Comparison of ENCODE assay signal across 8 cellular contexts in genomic region chr9:113309204-113309813, GRCh38. TPM values are rescaled to one million over a fixed set of nuclear protein-coding genes. Genes with fewer than 3 reads are reported as not detected.
DNase-seq lines count a peak whose midpoint lies in the region; ATAC-seq, FAIRE-seq and TF ChIP-seq lines count a peak whose summit lies in the region.

No MANE protein-coding gene starts in this region.

- DNase-seq in AG20443 (ENCODE audit: low spot score) (peak; percentile 67), GM12864 (ENCODE audit: low read depth) (peak; percentile 12), NCI-H460 (ENCODE audit: extremely low read depth, low read depth) (peak; percentile 49), astrocyte of the hippocampus (ENCODE audit: low read depth, low spot score) (peak; percentile 64), kidney (no peak), urothelium cell line (ENCODE audit: low spot score) (peak; percentile 23)
- no peak for DNase-seq in activated effector memory CD4-positive, alpha-beta T cell treated with anti-CD3 and anti-CD28 coated beads, Interleukin-2, amount 50 U/mL, for 16 hours

- no peak for ATAC-seq in HG03457 (IDR thresholded peaks at IDR 0.05; ENCODE audit: unreplicated experiment)

- FAIRE-seq in kidney (lab: Jason Lieb, UNC) = peak; percentile 27
- FAIRE-seq in urothelium cell line (lab: Jason Lieb, UNC) = no peak

- TF ChIP-seq CTCF in GM12864 (IDR thresholded peaks at IDR 0.05; ENCODE audit: low read depth, low read length, missing control alignments) (peak; percentile 53), kidney (IDR thresholded peaks at IDR 0.05; ENCODE audit: borderline replicate concordance, extremely low read depth, insufficient read depth) (peak; percentile 59)

- no peak overlapping the region for H3K27ac ChIP-seq in kidney (ENCODE audit: low read depth in 2 of 2, low read length in 2 of 2)

- H3K4me3 ChIP-seq in GM12864 (ENCODE audit: low read depth, low read length) = no peak overlapping the region
- H3K4me3 ChIP-seq in kidney (ENCODE audit: low read length in 2 of 2) = no peak overlapping the region

- no peaks in the 10 kb centered on the region for H3K36me3 ChIP-seq in kidney (ENCODE audit: control insufficient read depth in 1 of 2, insufficient read depth in 2 of 2, low read length in 2 of 2)

- H3K4me1 ChIP-seq in kidney (ENCODE audit: control insufficient read depth in 1 of 2, insufficient read depth in 1 of 2, low read depth in 1 of 2, low read length in 2 of 2) = no peaks in the 10 kb centered on the region

- intact Hi-C loops in kidney (cut with DNase I) = no loop called here

- no peak overlapping the region for H3K9ac ChIP-seq in kidney (ENCODE audit: low read length in 2 of 2)

- no peaks in the 10 kb centered on the region for H3K9me3 ChIP-seq in kidney (ENCODE audit: control insufficient read depth in 1 of 2, low read length in 2 of 2)

RNA-seq across cellular contexts. Expression of gene RNF183, which starts 6.1 kb away (rescaled TPM):
- 0.32 TPM in 1 of 2 replicates, not detected in the other for total RNA-seq in NCI-H460 (2014; rRNA removed; shearing (Covaris generic))
- polyA plus RNA-seq in NCI-H460 (2014; cell fraction: nucleus; rRNA removed) = 0.12 TPM in 1 of 2 replicates, not detected in the other
- 3.6 TPM for total RNA-seq in kidney
- 8.1 TPM for polyA plus RNA-seq in kidney (ENCODE audit: insufficient read depth, low read depth, low replicate concordance)

RNA-seq across cellular contexts. Expression of gene WDR31, which starts 30.8 kb away (rescaled TPM):
- 1.5 and 1.7 TPM in 2 replicates for total RNA-seq in NCI-H460 (2014; rRNA removed; shearing (Covaris generic))
- polyA plus RNA-seq in NCI-H460 (2014; cell fraction: nucleus; rRNA removed) = 0.13 and 0.86 TPM in 2 replicates
- 8.7 TPM for total RNA-seq in kidney
- polyA plus RNA-seq in kidney (ENCODE audit: insufficient read depth, low read depth, low replicate concordance) = 3.1 TPM

RNA-seq across cellular contexts. Expression of gene PRPF4, which starts 33.9 kb away (rescaled TPM):
- total RNA-seq in NCI-H460 (2014; rRNA removed; shearing (Covaris generic)) = 51.0 and 51.7 TPM in 2 replicates
- 39.6 and 40.0 TPM in 2 replicates for polyA plus RNA-seq in NCI-H460 (2014; cell fraction: nucleus; rRNA removed)
- total RNA-seq in kidney = 20.0 TPM
- polyA plus RNA-seq in kidney (ENCODE audit: insufficient read depth, low read depth, low replicate concordance) = 12.8 TPM

RNA-seq across cellular contexts. Expression of gene CDC26, which starts 33.9 kb away (rescaled TPM):
- 74.6 and 89.3 TPM in 2 replicates for total RNA-seq in NCI-H460 (2014; rRNA removed; shearing (Covaris generic))
- 41.7 and 55.8 TPM in 2 replicates for polyA plus RNA-seq in NCI-H460 (2014; cell fraction: nucleus; rRNA removed)
- 28.5 TPM for total RNA-seq in kidney
- polyA plus RNA-seq in kidney (ENCODE audit: insufficient read depth, low read depth, low replicate concordance) = 76.2 TPM

RNA-seq across cellular contexts. Expression of gene BSPRY, which starts 40.0 kb away (rescaled TPM):
- 0.12 TPM in 1 of 2 replicates, not detected in the other for total RNA-seq in NCI-H460 (2014; rRNA removed; shearing (Covaris generic))
- 0.13 TPM in 1 of 2 replicates, not detected in the other for polyA plus RNA-seq in NCI-H460 (2014; cell fraction: nucleus; rRNA removed)
- 14.5 TPM for total RNA-seq in kidney
- polyA plus RNA-seq in kidney (ENCODE audit: insufficient read depth, low read depth, low replicate concordance) = 18.0 TPM

Comparison
In these comparisons a context has a peak if more than half of its experiments do, and no peak if none do; other contexts are left out.
1. DNase-seq: peak in AG20443 (single experiment), GM12864 (single experiment), NCI-H460 (single experiment), astrocyte of the hippocampus (single experiment) and urothelium cell line (single experiment); none in kidney (single experiment) and activated effector memory CD4-positive, alpha-beta T cell treated with anti-CD3 and anti-CD28 coated beads, Interleukin-2, amount 50 U/mL, for 16 hours (single experiment).